ENCODE assay signal across 1 cellular context in genomic region chr1:26387447-26387846, GRCh38.
TF ChIP-seq lines count a peak whose summit lies in the region.

No MANE protein-coding gene starts in this region.

TF ChIP-seq in HEK293, 187 proteins besides CTCF, POLR2A, EP300 and RAD21 (continued from another document and continues in another):
- TF ChIP-seq KLF10 (tag by site-specific recombination; IDR thresholded peaks at IDR 0.05) (no peak), ZNF292 (tag by site-specific recombination; IDR thresholded peaks at IDR 0.05; ENCODE audit: borderline replicate concordance, low read depth) (no peak), ZNF239 (tag by site-specific recombination; IDR thresholded peaks at IDR 0.05) (no peak), ZNF214 (tag by site-specific recombination; IDR thresholded peaks at IDR 0.05; ENCODE audit: borderline replicate concordance) (no peak), SETDB1 (IDR thresholded peaks at IDR 0.05; ENCODE audit: insufficient read length, low read length) (peak; percentile 30), TSHZ1 (tag by site-specific recombination; IDR thresholded peaks at IDR 0.05; ENCODE audit: borderline replicate concordance) (peak; percentile 52; the same call in 1 of the 2 replicates), ZNF416 (tag by site-specific recombination; IDR thresholded peaks at IDR 0.05) (no peak), ZIC2 (tag by site-specific recombination; IDR thresholded peaks at IDR 0.05) (peak; percentile 65), ZNF529 (tag by site-specific recombination; IDR thresholded peaks at IDR 0.05; ENCODE audit: insufficient replicate concordance) (no peak), ZNF621 (tag by site-specific recombination; IDR thresholded peaks at IDR 0.05) (no peak), KLF9 (tag by site-specific recombination; IDR thresholded peaks at IDR 0.05; ENCODE audit: low read depth) (no peak), ZNF777 (tag by site-specific recombination; IDR thresholded peaks at IDR 0.05; ENCODE audit: borderline replicate concordance) (no peak), ZXDB (tag by site-specific recombination; IDR thresholded peaks at IDR 0.05) (0 out of 2 replicates have a peak, but pooled peaks have one; percentile 56), RBAK (tag by site-specific recombination; IDR thresholded peaks at IDR 0.05) (no peak), ZNF394 (tag by site-specific recombination; IDR thresholded peaks at IDR 0.05; ENCODE audit: borderline replicate concordance) (peak; percentile 40; the same call in 1 of the 2 replicates), ZNF18 (tag by site-specific recombination; IDR thresholded peaks at IDR 0.05) (peak; percentile 63; the same call in 1 of the 2 replicates), HOXD13 (CRISPR knock-in tag; IDR thresholded peaks at IDR 0.05; ENCODE audit: borderline replicate concordance) (no peak), EGR2 (tag by site-specific recombination; IDR thresholded peaks at IDR 0.05; ENCODE audit: low read depth) (peak; percentile 87), ZNF140 (tag by site-specific recombination; IDR thresholded peaks at IDR 0.05) (no peak), ZNF626 (tag by site-specific recombination; IDR thresholded peaks at IDR 0.05) (no peak), ZBTB8A (tag by site-specific recombination; IDR thresholded peaks at IDR 0.05) (no peak), ZNF670 (tag by site-specific recombination; IDR thresholded peaks at IDR 0.05; ENCODE audit: low read depth) (no peak), ZNF10 (tag by site-specific recombination; IDR thresholded peaks at IDR 0.05) (no peak), ZNF354C (tag by site-specific recombination; IDR thresholded peaks at IDR 0.05; ENCODE audit: borderline replicate concordance, low read depth) (no peak), ZSCAN30 (tag by site-specific recombination; IDR thresholded peaks at IDR 0.05) (no peak), ZNF324 (tag by site-specific recombination; IDR thresholded peaks at IDR 0.05) (0 out of 2 replicates have a peak, but pooled peaks have one; percentile 50), ZNF513 (tag by site-specific recombination; IDR thresholded peaks at IDR 0.05) (no peak), ZNF391 (tag by site-specific recombination; IDR thresholded peaks at IDR 0.05; ENCODE audit: borderline replicate concordance, low read depth) (no peak), ZNF184 (tag by site-specific recombination; IDR thresholded peaks at IDR 0.05) (no peak), IKZF3 (tag by site-specific recombination; IDR thresholded peaks at IDR 0.05) (peak; percentile 31; the same call in 1 of the 2 replicates)
- TF ChIP-seq, protein P1, sequence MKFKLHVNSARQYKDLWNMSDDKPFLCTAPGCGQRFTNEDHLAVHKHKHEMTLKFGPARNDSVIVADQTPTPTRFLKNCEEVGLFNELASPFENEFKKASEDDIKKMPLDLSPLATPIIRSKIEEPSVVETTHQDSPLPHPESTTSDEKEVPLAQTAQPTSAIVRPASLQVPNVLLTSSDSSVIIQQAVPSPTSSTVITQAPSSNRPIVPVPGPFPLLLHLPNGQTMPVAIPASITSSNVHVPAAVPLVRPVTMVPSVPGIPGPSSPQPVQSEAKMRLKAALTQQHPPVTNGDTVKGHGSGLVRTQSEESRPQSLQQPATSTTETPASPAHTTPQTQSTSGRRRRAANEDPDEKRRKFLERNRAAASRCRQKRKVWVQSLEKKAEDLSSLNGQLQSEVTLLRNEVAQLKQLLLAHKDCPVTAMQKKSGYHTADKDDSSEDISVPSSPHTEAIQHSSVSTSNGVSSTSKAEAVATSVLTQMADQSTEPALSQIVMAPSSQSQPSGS (tag by site-specific recombination; IDR thresholded peaks at IDR 0.05; ENCODE audit: low read depth) = 0 out of 2 replicates have a peak, but pooled peaks have one; percentile 9
- TF ChIP-seq, protein P2, sequence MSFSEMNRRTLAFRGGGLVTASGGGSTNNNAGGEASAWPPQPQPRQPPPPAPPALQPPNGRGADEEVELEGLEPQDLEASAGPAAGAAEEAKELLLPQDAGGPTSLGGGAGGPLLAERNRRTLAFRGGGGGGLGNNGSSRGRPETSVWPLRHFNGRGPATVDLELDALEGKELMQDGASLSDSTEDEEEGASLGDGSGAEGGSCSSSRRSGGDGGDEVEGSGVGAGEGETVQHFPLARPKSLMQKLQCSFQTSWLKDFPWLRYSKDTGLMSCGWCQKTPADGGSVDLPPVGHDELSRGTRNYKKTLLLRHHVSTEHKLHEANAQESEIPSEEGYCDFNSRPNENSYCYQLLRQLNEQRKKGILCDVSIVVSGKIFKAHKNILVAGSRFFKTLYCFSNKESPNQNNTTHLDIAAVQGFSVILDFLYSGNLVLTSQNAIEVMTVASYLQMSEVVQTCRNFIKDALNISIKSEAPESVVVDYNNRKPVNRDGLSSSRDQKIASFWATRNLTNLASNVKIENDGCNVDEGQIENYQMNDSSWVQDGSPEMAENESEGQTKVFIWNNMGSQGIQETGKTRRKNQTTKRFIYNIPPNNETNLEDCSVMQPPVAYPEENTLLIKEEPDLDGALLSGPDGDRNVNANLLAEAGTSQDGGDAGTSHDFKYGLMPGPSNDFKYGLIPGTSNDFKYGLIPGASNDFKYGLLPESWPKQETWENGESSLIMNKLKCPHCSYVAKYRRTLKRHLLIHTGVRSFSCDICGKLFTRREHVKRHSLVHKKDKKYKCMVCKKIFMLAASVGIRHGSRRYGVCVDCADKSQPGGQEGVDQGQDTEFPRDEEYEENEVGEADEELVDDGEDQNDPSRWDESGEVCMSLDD (tag by site-specific recombination; IDR thresholded peaks at IDR 0.05) = 0 out of 2 replicates have a peak, but pooled peaks have one; percentile 34
- TF ChIP-seq, protein P3, sequence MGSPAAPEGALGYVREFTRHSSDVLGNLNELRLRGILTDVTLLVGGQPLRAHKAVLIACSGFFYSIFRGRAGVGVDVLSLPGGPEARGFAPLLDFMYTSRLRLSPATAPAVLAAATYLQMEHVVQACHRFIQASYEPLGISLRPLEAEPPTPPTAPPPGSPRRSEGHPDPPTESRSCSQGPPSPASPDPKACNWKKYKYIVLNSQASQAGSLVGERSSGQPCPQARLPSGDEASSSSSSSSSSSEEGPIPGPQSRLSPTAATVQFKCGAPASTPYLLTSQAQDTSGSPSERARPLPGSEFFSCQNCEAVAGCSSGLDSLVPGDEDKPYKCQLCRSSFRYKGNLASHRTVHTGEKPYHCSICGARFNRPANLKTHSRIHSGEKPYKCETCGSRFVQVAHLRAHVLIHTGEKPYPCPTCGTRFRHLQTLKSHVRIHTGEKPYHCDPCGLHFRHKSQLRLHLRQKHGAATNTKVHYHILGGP (tag by site-specific recombination; IDR thresholded peaks at IDR 0.05) = no peak
- TF ChIP-seq, protein P4, sequence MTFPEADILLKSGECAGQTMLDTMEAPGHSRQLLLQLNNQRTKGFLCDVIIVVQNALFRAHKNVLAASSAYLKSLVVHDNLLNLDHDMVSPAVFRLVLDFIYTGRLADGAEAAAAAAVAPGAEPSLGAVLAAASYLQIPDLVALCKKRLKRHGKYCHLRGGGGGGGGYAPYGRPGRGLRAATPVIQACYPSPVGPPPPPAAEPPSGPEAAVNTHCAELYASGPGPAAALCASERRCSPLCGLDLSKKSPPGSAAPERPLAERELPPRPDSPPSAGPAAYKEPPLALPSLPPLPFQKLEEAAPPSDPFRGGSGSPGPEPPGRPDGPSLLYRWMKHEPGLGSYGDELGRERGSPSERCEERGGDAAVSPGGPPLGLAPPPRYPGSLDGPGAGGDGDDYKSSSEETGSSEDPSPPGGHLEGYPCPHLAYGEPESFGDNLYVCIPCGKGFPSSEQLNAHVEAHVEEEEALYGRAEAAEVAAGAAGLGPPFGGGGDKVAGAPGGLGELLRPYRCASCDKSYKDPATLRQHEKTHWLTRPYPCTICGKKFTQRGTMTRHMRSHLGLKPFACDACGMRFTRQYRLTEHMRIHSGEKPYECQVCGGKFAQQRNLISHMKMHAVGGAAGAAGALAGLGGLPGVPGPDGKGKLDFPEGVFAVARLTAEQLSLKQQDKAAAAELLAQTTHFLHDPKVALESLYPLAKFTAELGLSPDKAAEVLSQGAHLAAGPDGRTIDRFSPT (tag by site-specific recombination; IDR thresholded peaks at IDR 0.05) = peak; percentile 95
- TF ChIP-seq, protein P5, sequence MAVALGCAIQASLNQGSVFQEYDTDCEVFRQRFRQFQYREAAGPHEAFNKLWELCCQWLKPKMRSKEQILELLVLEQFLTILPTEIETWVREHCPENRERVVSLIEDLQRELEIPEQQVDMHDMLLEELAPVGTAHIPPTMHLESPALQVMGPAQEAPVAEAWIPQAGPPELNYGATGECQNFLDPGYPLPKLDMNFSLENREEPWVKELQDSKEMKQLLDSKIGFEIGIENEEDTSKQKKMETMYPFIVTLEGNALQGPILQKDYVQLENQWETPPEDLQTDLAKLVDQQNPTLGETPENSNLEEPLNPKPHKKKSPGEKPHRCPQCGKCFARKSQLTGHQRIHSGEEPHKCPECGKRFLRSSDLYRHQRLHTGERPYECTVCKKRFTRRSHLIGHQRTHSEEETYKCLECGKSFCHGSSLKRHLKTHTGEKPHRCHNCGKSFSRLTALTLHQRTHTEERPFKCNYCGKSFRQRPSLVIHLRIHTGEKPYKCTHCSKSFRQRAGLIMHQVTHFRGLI (tag by site-specific recombination; IDR thresholded peaks at IDR 0.05) = no peak
- TF ChIP-seq, protein P6, sequence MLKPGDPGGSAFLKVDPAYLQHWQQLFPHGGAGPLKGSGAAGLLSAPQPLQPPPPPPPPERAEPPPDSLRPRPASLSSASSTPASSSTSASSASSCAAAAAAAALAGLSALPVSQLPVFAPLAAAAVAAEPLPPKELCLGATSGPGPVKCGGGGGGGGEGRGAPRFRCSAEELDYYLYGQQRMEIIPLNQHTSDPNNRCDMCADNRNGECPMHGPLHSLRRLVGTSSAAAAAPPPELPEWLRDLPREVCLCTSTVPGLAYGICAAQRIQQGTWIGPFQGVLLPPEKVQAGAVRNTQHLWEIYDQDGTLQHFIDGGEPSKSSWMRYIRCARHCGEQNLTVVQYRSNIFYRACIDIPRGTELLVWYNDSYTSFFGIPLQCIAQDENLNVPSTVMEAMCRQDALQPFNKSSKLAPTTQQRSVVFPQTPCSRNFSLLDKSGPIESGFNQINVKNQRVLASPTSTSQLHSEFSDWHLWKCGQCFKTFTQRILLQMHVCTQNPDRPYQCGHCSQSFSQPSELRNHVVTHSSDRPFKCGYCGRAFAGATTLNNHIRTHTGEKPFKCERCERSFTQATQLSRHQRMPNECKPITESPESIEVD (tag by site-specific recombination; IDR thresholded peaks at IDR 0.05) = no peak
- TF ChIP-seq, protein P7, sequence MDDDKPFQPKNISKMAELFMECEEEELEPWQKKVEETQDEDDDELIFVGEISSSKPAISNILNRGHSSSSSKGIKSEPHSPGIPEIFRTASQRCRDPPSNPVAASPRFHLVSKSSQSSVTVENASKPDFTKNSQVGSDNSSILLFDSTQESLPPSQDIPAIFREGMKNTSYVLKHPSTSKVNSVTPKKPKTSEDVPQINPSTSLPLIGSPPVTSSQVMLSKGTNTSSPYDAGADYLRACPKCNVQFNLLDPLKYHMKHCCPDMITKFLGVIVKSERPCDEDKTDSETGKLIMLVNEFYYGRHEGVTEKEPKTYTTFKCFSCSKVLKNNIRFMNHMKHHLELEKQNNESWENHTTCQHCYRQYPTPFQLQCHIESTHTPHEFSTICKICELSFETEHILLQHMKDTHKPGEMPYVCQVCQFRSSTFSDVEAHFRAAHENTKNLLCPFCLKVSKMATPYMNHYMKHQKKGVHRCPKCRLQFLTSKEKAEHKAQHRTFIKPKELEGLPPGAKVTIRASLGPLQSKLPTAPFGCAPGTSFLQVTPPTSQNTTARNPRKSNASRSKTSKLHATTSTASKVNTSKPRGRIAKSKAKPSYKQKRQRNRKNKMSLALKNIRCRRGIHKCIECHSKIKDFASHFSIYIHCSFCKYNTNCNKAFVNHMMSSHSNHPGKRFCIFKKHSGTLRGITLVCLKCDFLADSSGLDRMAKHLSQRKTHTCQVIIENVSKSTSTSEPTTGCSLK (tag by site-specific recombination; IDR thresholded peaks at IDR 0.05) = no peak
